22 cellular contexts compared by ENCODE assay signal in genomic region chr1:43901562-43901961, GRCh38.
"Had no signal": no experiment of that assay in that cellular context is flagged by ENCODE, and none has a peak within 500 bp of the region (broad histone marks: within the 10 kb centered on the region; RNA-seq: fewer than 3 reads in every experiment).

No MANE protein-coding gene starts in this region.

- H3K9me3 ChIP-seq: colonic mucosa, left lung, neutrophil, tibial artery had no signal

- H3K27me3 Mint-ChIP-seq: activated CD4-positive, alpha-beta T cell treated with anti-CD3 and anti-CD28 coated beads, Interleukin-2, amount 10 ng/mL, durations not matched to agents 7 days and 5 days; activated naive CD8-positive, alpha-beta T cell; stimulated activated naive CD8-positive, alpha-beta T cell treated with anti-CD3 and anti-CD28 coated beads, Interleukin-15, Interleukin-2, amounts not matched to agents 100 ng/mL and 50 ng/mL, for 24 hours had no signal

- H3K36me3 ChIP-seq: colonic mucosa, WERI-Rb-1 had no signal

- H3K4me3 Mint-ChIP-seq: activated CD4-positive, alpha-beta T cell treated with anti-CD3 and anti-CD28 coated beads, Interleukin-2, amount 10 ng/mL, durations not matched to agents 7 days and 5 days; activated CD8-positive, alpha-beta T cell treated with anti-CD3 and anti-CD28 coated beads, Interleukin-2, amount 10 ng/mL, durations not matched to agents 7 days and 5 days; activated naive CD8-positive, alpha-beta T cell; activated T-helper 1 cell treated with anti-CD3 and anti-CD28 coated beads, Interleukin-12 subunit alpha, Interleukin-12 subunit beta, Interleukin-2, Interleukin-4 antibody, amounts not matched to agents 30 ng/mL and 10 ng/mL and 1 ng/mL, durations not matched to agents 14 hours and 24 hours and 36 hours; endodermal cell; nephron; stimulated activated naive CD8-positive, alpha-beta T cell treated with anti-CD3 and anti-CD28 coated beads, Interleukin-15, Interleukin-2, amounts not matched to agents 100 ng/mL and 50 ng/mL, for 24 hours; T-helper 2 cell treated with Interferon-gamma antibody and Interleukin-4, amounts not matched to agents 5 μg/mL and 100 μg/mL, for 36 hours had no signal

- H3K27me3 ChIP-seq: colonic mucosa, foreskin keratinocyte, left lung, neutrophil, tibial artery had no signal

- H3K4me1 ChIP-seq: colonic mucosa, left lung, tibial artery had no signal

- ATAC-seq: activated CD8-positive, alpha-beta T cell treated with anti-CD3 and anti-CD28 coated beads, Interleukin-2, amount 10 ng/mL, durations not matched to agents 7 days and 5 days; foreskin keratinocyte; left lung; SK-N-SH treated with all-trans-retinoic acid at 6 μM for 48 hours had no signal

- H3K4me3 ChIP-seq: colonic mucosa, left lung, tibial artery had no signal

- H3K27ac Mint-ChIP-seq: activated naive CD8-positive, alpha-beta T cell; activated T-helper 1 cell treated with anti-CD3 and anti-CD28 coated beads, Interleukin-12 subunit alpha, Interleukin-12 subunit beta, Interleukin-2, Interleukin-4 antibody, amounts not matched to agents 30 ng/mL and 10 ng/mL and 1 ng/mL, durations not matched to agents 14 hours and 24 hours and 36 hours; endodermal cell; nephron; stimulated activated naive CD8-positive, alpha-beta T cell treated with anti-CD3 and anti-CD28 coated beads, Interleukin-15, Interleukin-2, amounts not matched to agents 100 ng/mL and 50 ng/mL, for 24 hours; T-helper 2 cell treated with Interferon-gamma antibody and Interleukin-4, amounts not matched to agents 5 μg/mL and 100 μg/mL, for 36 hours had no signal

- H3K9me3 Mint-ChIP-seq: activated CD4-positive, alpha-beta T cell treated with anti-CD3 and anti-CD28 coated beads, Interleukin-2, amount 10 ng/mL, durations not matched to agents 7 days and 5 days; activated T-helper 1 cell treated with anti-CD3 and anti-CD28 coated beads, Interleukin-12 subunit alpha, Interleukin-12 subunit beta, Interleukin-2, Interleukin-4 antibody, amounts not matched to agents 30 ng/mL and 10 ng/mL and 1 ng/mL, durations not matched to agents 14 hours and 24 hours and 36 hours; endodermal cell; nephron; stimulated activated naive CD8-positive, alpha-beta T cell treated with anti-CD3 and anti-CD28 coated beads, Interleukin-15, Interleukin-2, amounts not matched to agents 100 ng/mL and 50 ng/mL, for 24 hours; T-helper 2 cell treated with Interferon-gamma antibody and Interleukin-4, amounts not matched to agents 5 μg/mL and 100 μg/mL, for 36 hours had no signal

- DNase-seq: activated CD4-positive, alpha-beta T cell treated with anti-CD3 and anti-CD28 coated beads, Interleukin-2, amount 10 ng/mL, durations not matched to agents 7 days and 5 days; activated CD4-positive, CD25-positive, alpha-beta regulatory T cell treated with anti-CD3 and anti-CD28 coated beads, Interleukin-2, amount 50 U/mL, for 72 hours; activated CD8-positive, alpha-beta T cell treated with anti-CD3 and anti-CD28 coated beads, Interleukin-2, amount 10 ng/mL, durations not matched to agents 7 days and 5 days; activated gamma-delta T cell treated with Interleukin-2 at 50 U/mL for 16 hours; amygdala; colonic mucosa; endodermal cell; foreskin keratinocyte; left lung; mammary epithelial cell; midbrain; posterior cingulate gyrus; stimulated activated CD4-positive, alpha-beta T cell treated with anti-CD3 and anti-CD28 coated beads, Interleukin-2, amount 100 ng/mL, for 48 hours; tibial artery; WERI-Rb-1 had no signal

- H3K27ac ChIP-seq: colonic mucosa, foreskin keratinocyte, left lung, neutrophil, tibial artery, WERI-Rb-1 had no signal
